Comparison of ENCODE assay signal across 1 cellular context in genomic region chr2:23656597-23656973, GRCh38.
TF ChIP-seq lines count a peak whose summit lies in the region.

No MANE protein-coding gene starts in this region.

TF ChIP-seq in GM23338, 12 proteins besides CTCF, POLR2A, EP300 and RAD21 (continued from another document):
- TF ChIP-seq ZNF462 (CRISPR knock-in tag; IDR thresholded peaks at IDR 0.05), result no peak
- TF ChIP-seq POLR2AphosphoS5 (IDR thresholded peaks at IDR 0.05; ENCODE audit: low read depth), result no peak
- no peak for TF ChIP-seq NANOG (IDR thresholded peaks at IDR 0.05; ENCODE audit: borderline replicate concordance)
- no peak for TF ChIP-seq STAT1 (IDR thresholded peaks at IDR 0.05; ENCODE audit: unreplicated experiment)
- no peak for TF ChIP-seq EZH2 (IDR thresholded peaks at IDR 0.05; ENCODE audit: low read depth, unreplicated experiment)
TF ChIP-seq in GM23338: peak in this region for 0.
